23 cellular contexts compared by ENCODE assay signal in genomic region chr3:127211118-127212060, GRCh38. TPM values are rescaled to one million over a fixed set of nuclear protein-coding genes. Genes with fewer than 3 reads are reported as not detected.
A peak's percentile ranks its signal among the peaks of the same experiment; 100 is the strongest.
DNase-seq lines count a peak whose midpoint lies in the region; ATAC-seq and TF ChIP-seq lines count a peak whose summit lies in the region.
"Had no signal": no experiment of that assay in that cellular context is flagged by ENCODE, and none has a peak within 500 bp of the region (broad histone marks: within the 10 kb centered on the region; RNA-seq: fewer than 3 reads in every experiment).

No MANE protein-coding gene starts in this region.

- H3K36me3 ChIP-seq in IMR-90 (ENCODE audit: control insufficient read depth, insufficient read depth, low read length) (no peaks in the 10 kb centered on the region), prostate gland (no peaks in the 10 kb centered on the region), endodermal cell (ENCODE audit: control insufficient read depth, insufficient read depth, low read length) (no peaks in the 10 kb centered on the region)
- H3K36me3 ChIP-seq: BE2C had no signal

- in situ Hi-C loops in IMR-90 (cut with MboI; ENCODE audit: low sequenced_read_pairs), result no loop called here

- H3K4me3 ChIP-seq in IMR-90 (ENCODE audit: insufficient read depth, low read depth, low read length), result no peak overlapping the region
- no peak overlapping the region for H3K4me3 ChIP-seq in prostate gland
- no peak overlapping the region for H3K4me3 ChIP-seq in endodermal cell (ENCODE audit: low read length)
- H3K4me3 ChIP-seq: GM23338, K562 had no signal

- no peak overlapping the region for H3K4ac ChIP-seq in IMR-90 (ENCODE audit: low read depth, low read length)

- H3K56ac ChIP-seq in IMR-90 (ENCODE audit: extremely low read depth, insufficient read depth, low read length), result no peak overlapping the region

- H4K20me1 ChIP-seq in IMR-90 (ENCODE audit: insufficient read depth, low read length), result no peaks in the 10 kb centered on the region

- no peak overlapping the region for H3K14ac ChIP-seq in IMR-90 (replicated peaks; ENCODE audit: low read depth, low read length)

- H2BK15ac ChIP-seq in IMR-90 (ENCODE audit: low read depth, low read length), result no peak overlapping the region

- no peak overlapping the region for H4K8ac ChIP-seq in IMR-90 (ENCODE audit: low read depth in 2 of 2, low read length in 2 of 2)

- H2BK20ac ChIP-seq in IMR-90 (ENCODE audit: low read depth, low read length), result no peak overlapping the region

- peaks cover 8% of the 10 kb centered on the region for H3K27me3 Mint-ChIP-seq in T-helper 2 cell treated with Interferon-gamma antibody and Interleukin-4, amounts not matched to agents 5 μg/mL and 100 μg/mL, for 36 hours (ENCODE audit: low read depth)
- peaks cover 57% of the 10 kb centered on the region for H3K27me3 Mint-ChIP-seq in endodermal cell (ENCODE audit: insufficient read depth)

- CTCF ChIA-PET in IMR-90 (lab: Yijun Ruan, JAX), result interaction anchor here (0.7 kb wide), 1 partner anchor 363 kb away, joined by 3 read pairs; no protein-coding TSS in a partner anchor

- no peak overlapping the region for H4K5ac ChIP-seq in IMR-90 (ENCODE audit: low read depth, low read length)

- dilution Hi-C loops in IMR-90 (cut with HindIII; ENCODE audit: low sequenced_read_pairs, unreplicated experiment), result no loop called here

- H3K27ac ChIP-seq in IMR-90 (ENCODE audit: insufficient read depth, low read length) (no peak overlapping the region), prostate gland (no peak overlapping the region), endodermal cell (ENCODE audit: low read depth, low read length) (no peak overlapping the region)
- H3K27ac ChIP-seq: 22Rv1 had no signal

- no peak overlapping the region for H3K18ac ChIP-seq in IMR-90 (ENCODE audit: low read depth, low read length)

- 68% methylated on average over 9 of the region's 14 CpGs; no CpG with 5 or more reads in 1 of the 2 experiments for WGBS in IMR-90 (ENCODE audit: extremely low coverage in 2 of 2, insufficient read length in 1 of 2), 2 experiments
- 82% methylated on average over 13 of the region's 14 CpGs for WGBS in prostate gland
- WGBS in endodermal cell (ENCODE audit: insufficient coverage in 1 of 2, insufficient read length in 1 of 2), 2 experiments, result 93 to 95% methylated on average over 5 to 14 of the region's 14 CpGs

- no peak overlapping the region for H3K23ac ChIP-seq in IMR-90 (ENCODE audit: low read depth, low read length)

- no peaks in the 10 kb centered on the region for H3K79me1 ChIP-seq in IMR-90 (ENCODE audit: low read depth in 1 of 2, low read length in 2 of 2)

- H2AFZ ChIP-seq in IMR-90 (replicated peaks; ENCODE audit: low read length, poor library complexity), result no peak overlapping the region
- H2AFZ ChIP-seq: GM23338 had no signal

- no peak for ATAC-seq in IMR-90 (ENCODE audit: low read depth)
- ATAC-seq in left lobe of liver, result no peak
- ATAC-seq: CD8-positive, alpha-beta T cell; K562; PC-3 had no signal

- no peaks in the 10 kb centered on the region for H3K9me3 ChIP-seq in IMR-90 (ENCODE audit: control insufficient read depth, insufficient read depth, low read length)
- no peaks in the 10 kb centered on the region for H3K9me3 ChIP-seq in prostate gland
- no peaks in the 10 kb centered on the region for H3K9me3 ChIP-seq in endodermal cell (ENCODE audit: control insufficient read depth, low read length)
- H3K9me3 ChIP-seq: BE2C had no signal

- no peak overlapping the region for H3K4me3 Mint-ChIP-seq in T-helper 2 cell treated with Interferon-gamma antibody and Interleukin-4, amounts not matched to agents 5 μg/mL and 100 μg/mL, for 36 hours
- H3K4me3 Mint-ChIP-seq in endodermal cell, result no peak overlapping the region
- H3K4me3 Mint-ChIP-seq: CD8-positive, alpha-beta T cell; GM23338 had no signal

- H3K27me3 ChIP-seq in IMR-90 (ENCODE audit: control insufficient read depth, insufficient read depth, low read length) (peaks cover 3% of the 10 kb centered on the region), prostate gland (replicated peaks; ENCODE audit: insufficient read depth) (no peaks in the 10 kb centered on the region), endodermal cell (ENCODE audit: control insufficient read depth, insufficient read depth, low read length, poor library complexity, severe bottlenecking) (peaks cover 5% of the 10 kb centered on the region)
- H3K27me3 ChIP-seq: BE2C had no signal

- BruUV-seq in IMR-90 (replicated peaks; lab: Mats Ljungman, UMichigan), result no TSS peak

- DNase-seq in T-helper 2 cell treated with Interferon-gamma antibody and Interleukin-4, amounts not matched to agents 5 μg/mL and 100 μg/mL, for 36 hours (ENCODE audit: low spot score), result peak; percentile 1
- DNase-seq in T-helper 2 cell (no peak), IMR-90 (no peak), left lobe of liver (ENCODE audit: low spot score) (peak; percentile 32), prostate gland (ENCODE audit: low spot score) (peak; percentile 3), globus pallidus (ENCODE audit: low spot score) (no peak), endodermal cell (no peak), NCI-H526 (lab: John Stamatoyannopoulos, UW) (no peak)
- DNase-seq: BE2C, Calu3, DMS53, EL, NCI-H1105 treated with DMSO at 0.1 percent for 48 hours, NCI-H1694 treated with DMSO at 0.1 percent for 48 hours, NCI-H774, PC-3, RPMI8226, SHP77 treated with DMSO at 0.1 percent for 48 hours had no signal

- H2AK9ac ChIP-seq in IMR-90 (replicated peaks; ENCODE audit: low read depth, low read length, poor library complexity), result peak overlapping the region; percentile 38

- POLR2A ChIA-PET in IMR-90 (lab: Charles Lee; ENCODE audit: unreplicated experiment), result no interaction called here

- TF ChIP-seq POLR2A in IMR-90 (IDR thresholded peaks at IDR 0.05; ENCODE audit: low read depth, low read length) (no peak), prostate gland (IDR thresholded peaks at IDR 0.05) (no peak)

- H3K27ac Mint-ChIP-seq in T-helper 2 cell treated with Interferon-gamma antibody and Interleukin-4, amounts not matched to agents 5 μg/mL and 100 μg/mL, for 36 hours, result no peak overlapping the region
- H3K27ac Mint-ChIP-seq in endodermal cell, result no peak overlapping the region
- H3K27ac Mint-ChIP-seq: CD8-positive, alpha-beta T cell; GM23338 had no signal

- TF ChIP-seq CTCF in IMR-90 (conservative IDR thresholded peaks at IDR 0.05; ENCODE audit: low read depth, low read length) (no peak), prostate gland (IDR thresholded peaks at IDR 0.05) (no peak), endodermal cell (conservative IDR thresholded peaks at IDR 0.05) (no peak)

- no peak overlapping the region for H4K91ac ChIP-seq in IMR-90 (ENCODE audit: insufficient read depth, low read depth, low read length)

- H3K4me2 ChIP-seq in IMR-90 (ENCODE audit: low read depth, low read length), result no peak overlapping the region
- H3K4me2 ChIP-seq: GM23338 had no signal

- no peak overlapping the region for H2BK120ac ChIP-seq in IMR-90 (ENCODE audit: low read depth, low read length)

- no peaks in the 10 kb centered on the region for H3K36me3 Mint-ChIP-seq in T-helper 2 cell treated with Interferon-gamma antibody and Interleukin-4, amounts not matched to agents 5 μg/mL and 100 μg/mL, for 36 hours (ENCODE audit: low read depth)
- H3K36me3 Mint-ChIP-seq in endodermal cell (ENCODE audit: low read depth), result no peaks in the 10 kb centered on the region
- H3K36me3 Mint-ChIP-seq: CD8-positive, alpha-beta T cell had no signal

- no peaks in the 10 kb centered on the region for H3K9me3 Mint-ChIP-seq in T-helper 2 cell treated with Interferon-gamma antibody and Interleukin-4, amounts not matched to agents 5 μg/mL and 100 μg/mL, for 36 hours
- H3K9me3 Mint-ChIP-seq in endodermal cell, result no peaks in the 10 kb centered on the region
- H3K9me3 Mint-ChIP-seq: CD8-positive, alpha-beta T cell; GM23338 had no signal

- no peak overlapping the region for H2BK5ac ChIP-seq in IMR-90 (ENCODE audit: low read depth, low read length, poor library complexity, severe bottlenecking)

- no peaks in the 10 kb centered on the region for H3K4me1 Mint-ChIP-seq in T-helper 2 cell treated with Interferon-gamma antibody and Interleukin-4, amounts not matched to agents 5 μg/mL and 100 μg/mL, for 36 hours (ENCODE audit: low read depth)
- peaks cover 20% of the 10 kb centered on the region for H3K4me1 Mint-ChIP-seq in endodermal cell
- H3K4me1 Mint-ChIP-seq: GM23338 had no signal

- no peak overlapping the region for H3K9ac ChIP-seq in IMR-90 (ENCODE audit: low read depth, low read length)
- H3K9ac ChIP-seq in endodermal cell (ENCODE audit: extremely low read depth, low read length, poor library complexity, severe bottlenecking), result no peak overlapping the region

- no peak for TF ChIP-seq RAD21 in IMR-90 (IDR thresholded peaks at IDR 0.05; ENCODE audit: low read length)

- H2AK5ac ChIP-seq in IMR-90 (ENCODE audit: low read depth, low read length), result no peak overlapping the region

- intact Hi-C loops in IMR-90 (cut with micrococcal nuclease) (no loop called here), prostate gland (cut with DNase I) (no loop called here)

- H3K9me1 ChIP-seq in IMR-90 (ENCODE audit: insufficient read depth, low read length), result no peaks in the 10 kb centered on the region

- H3K4me1 ChIP-seq in IMR-90 (ENCODE audit: control insufficient read depth, insufficient read depth, low read length) (no peaks in the 10 kb centered on the region), prostate gland (replicated peaks) (no peaks in the 10 kb centered on the region), endodermal cell (ENCODE audit: control insufficient read depth, insufficient read depth, low read length) (peaks cover 20% of the 10 kb centered on the region)
- H3K4me1 ChIP-seq: BE2C had no signal

TF ChIP-seq in IMR-90, 13 proteins besides CTCF, POLR2A, EP300 and RAD21:
- no peak for TF ChIP-seq MAFK (IDR thresholded peaks at IDR 0.05; ENCODE audit: low read depth, low read length)
- no peak for TF ChIP-seq BHLHE40 (IDR thresholded peaks at IDR 0.05; ENCODE audit: low read depth, low read length)
- no peak for TF ChIP-seq ELK1 (IDR thresholded peaks at IDR 0.05; ENCODE audit: borderline replicate concordance, low read depth, low read length)
TF ChIP-seq in IMR-90: peak in this region for 0.

RNA-seq across cellular contexts. Expression of gene PRR23E, which starts 18.5 kb away (rescaled TPM):
- total RNA-seq in IMR-90 (2012; rRNA removed) (not detected in 2 replicates), left lobe of liver (not detected), prostate gland (not detected), endodermal cell (not detected)
- polyA plus RNA-seq in IMR-90 (2012; rRNA removed), result not detected in 2 replicates
- polyA plus RNA-seq in IMR-90 (2012; cell fraction: cytosol; rRNA removed), result not detected in 2 replicates
- polyA plus RNA-seq in IMR-90 (2012; cell fraction: nucleus; rRNA removed; ENCODE audit: low replicate concordance), result not detected in 2 replicates
- not detected for polyA plus RNA-seq in endodermal cell (2013, experiment 1 of 2)
- not detected for polyA plus RNA-seq in endodermal cell (2013, experiment 2 of 2)
- total RNA-seq: Calu3; CD8-positive, alpha-beta T cell; GM23338; K562; NCI-H460; PC-3 had no signal
- polyA plus RNA-seq: GM23338, K562 had no signal

Comparison
In these comparisons a context has a peak if more than half of its experiments do, and no peak if none do; other contexts are left out.
1. DNase-seq: peak in T-helper 2 cell treated with Interferon-gamma antibody and Interleukin-4, amounts not matched to agents 5 μg/mL and 100 μg/mL, for 36 hours (single experiment), left lobe of liver (single experiment) and prostate gland (single experiment); none in T-helper 2 cell (0 of 5), IMR-90 (single experiment), globus pallidus (single experiment), endodermal cell (single experiment) and NCI-H526 (0 of 2).